Comparison of ENCODE assay signal across 22 cellular contexts in genomic region chr19:47070756-47071155, GRCh38. TPM values are rescaled to one million over a fixed set of nuclear protein-coding genes. Genes with fewer than 3 reads are reported as not detected.
"Had no signal": no experiment of that assay in that cellular context is flagged by ENCODE, and none has a peak within 500 bp of the region (broad histone marks: within the 10 kb centered on the region; RNA-seq: fewer than 3 reads in every experiment).

No MANE protein-coding gene starts in this region.

- DNase-seq: activated B cell treated with CpG ODN at 0.5 μM for 24 hours; activated CD4-positive, alpha-beta T cell treated with anti-CD3 and anti-CD28 coated beads for 4 hours; activated CD4-positive, alpha-beta T cell treated with anti-CD3 and anti-CD28 coated beads, Interleukin-2, amount 50 U/mL, for 48 hours; activated gamma-delta T cell; activated naive CD8-positive, alpha-beta T cell treated with anti-CD3 and anti-CD28 coated beads, Interleukin-2, amount 10 ng/mL, durations not matched to agents 7 days and 5 days; dermis blood vessel endothelial cell; effector memory CD4-positive, alpha-beta T cell; hippocampal formation; left ventricle myocardium inferior; naive thymus-derived CD8-positive, alpha-beta T cell; small intestine; stimulated activated CD4-positive, alpha-beta T cell treated with anti-CD3 and anti-CD28 coated beads, Interleukin-2, amount 100 ng/mL, for 24 hours; T-cell had no signal

- H3K9ac ChIP-seq: parathyroid adenoma had no signal

- H3K27me3 ChIP-seq: cardiac muscle cell, esophagus muscularis mucosa, vagina had no signal

- H3K27ac ChIP-seq: cardiac muscle cell, esophagus muscularis mucosa, left ventricle myocardium inferior, parathyroid adenoma, thoracic aorta, vagina had no signal

- H2AFZ ChIP-seq: parathyroid adenoma had no signal

- H3K27me3 Mint-ChIP-seq: activated B cell treated with CpG ODN at 0.5 μM for 24 hours; activated naive CD8-positive, alpha-beta T cell treated with anti-CD3 and anti-CD28 coated beads, Interleukin-2, amount 10 ng/mL, durations not matched to agents 7 days and 5 days; naive thymus-derived CD8-positive, alpha-beta T cell; stimulated activated memory B cell treated with anti-CD40 and anti-IgM and Interleukin-4, amounts not matched to agents 10 μg/mL and 1 μg/mL and 100 μg/mL, for 72 hours; T-cell; type B pancreatic cell had no signal

- H3K4me1 Mint-ChIP-seq: mesothelial cell of epicardium had no signal

- H3K4me1 ChIP-seq: parathyroid adenoma, vagina had no signal

- H3K4me3 ChIP-seq: cardiac muscle cell, esophagus muscularis mucosa, left ventricle myocardium inferior, thoracic aorta, vagina had no signal

- H3K27ac Mint-ChIP-seq: activated B cell treated with CpG ODN at 0.5 μM for 24 hours; activated naive CD8-positive, alpha-beta T cell treated with anti-CD3 and anti-CD28 coated beads, Interleukin-2, amount 10 ng/mL, durations not matched to agents 7 days and 5 days; mesothelial cell of epicardium; stimulated activated memory B cell treated with anti-CD40 and anti-IgM and Interleukin-4, amounts not matched to agents 10 μg/mL and 1 μg/mL and 100 μg/mL, for 72 hours; T-cell; type B pancreatic cell had no signal

- H3K4me3 Mint-ChIP-seq: activated B cell treated with CpG ODN at 0.5 μM for 24 hours; activated naive CD8-positive, alpha-beta T cell treated with anti-CD3 and anti-CD28 coated beads, Interleukin-2, amount 10 ng/mL, durations not matched to agents 7 days and 5 days; mesothelial cell of epicardium; naive thymus-derived CD8-positive, alpha-beta T cell; stimulated activated memory B cell treated with anti-CD40 and anti-IgM and Interleukin-4, amounts not matched to agents 10 μg/mL and 1 μg/mL and 100 μg/mL, for 72 hours; T-cell had no signal

- H3K9me3 Mint-ChIP-seq: activated B cell treated with CpG ODN at 0.5 μM for 24 hours; activated naive CD8-positive, alpha-beta T cell treated with anti-CD3 and anti-CD28 coated beads, Interleukin-2, amount 10 ng/mL, durations not matched to agents 7 days and 5 days; mesothelial cell of epicardium; naive thymus-derived CD8-positive, alpha-beta T cell; stimulated activated memory B cell treated with anti-CD40 and anti-IgM and Interleukin-4, amounts not matched to agents 10 μg/mL and 1 μg/mL and 100 μg/mL, for 72 hours; T-cell; type B pancreatic cell had no signal

- H3K9me3 ChIP-seq: esophagus muscularis mucosa, left ventricle myocardium inferior, thoracic aorta, vagina had no signal

- ATAC-seq: naive thymus-derived CD8-positive, alpha-beta T cell; stimulated activated memory B cell treated with anti-CD40 and anti-IgM and Interleukin-4, amounts not matched to agents 10 μg/mL and 1 μg/mL and 100 μg/mL, for 72 hours; T-cell had no signal

RNA-seq across cellular contexts. Expression of gene NPAS1, which starts 51.1 kb away (rescaled TPM):
- total RNA-seq: left ventricle myocardium inferior, lung microvascular endothelial cell had no signal
